Comparison of ENCODE assay signal across 24 cellular contexts in genomic region chr17:77844681-77845080, GRCh38.
DNase-seq lines count a peak whose midpoint lies in the region; ATAC-seq and TF ChIP-seq lines count a peak whose summit lies in the region.
"Had no signal": no experiment of that assay in that cellular context is flagged by ENCODE, and none has a peak within 500 bp of the region (broad histone marks: within the 10 kb centered on the region; RNA-seq: fewer than 3 reads in every experiment).

No MANE protein-coding gene starts in this region.

- H3K4me1 ChIP-seq in BLaER1 treated with 17β-estradiol and CSF1 and Interleukin-3, amounts not matched to agents 10 nM and 100 nM = peaks cover 38 to 85% (median 79%) of the 10 kb centered on the region in 10 experiments
- H3K4me1 ChIP-seq: HAP-1 had no signal

- peaks cover 55% of the 10 kb centered on the region for H3K4me1 Mint-ChIP-seq in activated CD4-positive, alpha-beta T cell treated with anti-CD3 and anti-CD28 coated beads, Interleukin-2, amount 10 ng/mL, durations not matched to agents 7 days and 5 days
- H3K4me1 Mint-ChIP-seq in chondrocyte (ENCODE audit: low read depth) = peaks cover 34% of the 10 kb centered on the region
- peaks cover 25 to 61% (median 42%) of the 10 kb centered on the region in 4 donors for H3K4me1 Mint-ChIP-seq in naive thymus-derived CD8-positive, alpha-beta T cell

- H3K27me3 Mint-ChIP-seq in activated CD4-positive, alpha-beta T cell treated with anti-CD3 and anti-CD28 coated beads, Interleukin-2, amount 10 ng/mL, durations not matched to agents 7 days and 5 days = peaks cover 3% of the 10 kb centered on the region
- no peaks in the 10 kb centered on the region for H3K27me3 Mint-ChIP-seq in chondrocyte (ENCODE audit: low read depth)
- no peaks in the 10 kb centered on the region for H3K27me3 Mint-ChIP-seq in naive thymus-derived CD8-positive, alpha-beta T cell

- no peaks in the 10 kb centered on the region for H3K9me3 Mint-ChIP-seq in activated CD4-positive, alpha-beta T cell treated with anti-CD3 and anti-CD28 coated beads, Interleukin-2, amount 10 ng/mL, durations not matched to agents 7 days and 5 days
- no peaks in the 10 kb centered on the region for H3K9me3 Mint-ChIP-seq in chondrocyte (ENCODE audit: low read depth)
- no peaks in the 10 kb centered on the region for H3K9me3 Mint-ChIP-seq in naive thymus-derived CD8-positive, alpha-beta T cell
- H3K9me3 Mint-ChIP-seq: memory B cell, type B pancreatic cell had no signal

- H4K20me1 ChIP-seq in BLaER1 treated with 17β-estradiol and CSF1 and Interleukin-3, amounts not matched to agents 10 nM and 100 nM = peaks cover 0 to 63% (median 10%) of the 10 kb centered on the region in 11 experiments; a peak in 13 of 22 replicates

- H3K27ac Mint-ChIP-seq in activated CD4-positive, alpha-beta T cell treated with anti-CD3 and anti-CD28 coated beads, Interleukin-2, amount 10 ng/mL, durations not matched to agents 7 days and 5 days = peak overlapping the region; percentile 62
- H3K27ac Mint-ChIP-seq in chondrocyte (ENCODE audit: unreplicated experiment) = no peak overlapping the region
- H3K27ac Mint-ChIP-seq in naive thymus-derived CD8-positive, alpha-beta T cell = peak overlapping the region in 6 of 10 donors; percentile 10 to 90 (median 58)
- H3K27ac Mint-ChIP-seq: memory B cell, type B pancreatic cell had no signal

- no peak overlapping the region for H3K27ac ChIP-seq in BLaER1 treated with 17β-estradiol and CSF1 and Interleukin-3, amounts not matched to agents 10 nM and 100 nM
- H3K27ac ChIP-seq: coronary artery, HL-60, WERI-Rb-1 had no signal

- no peak for DNase-seq in activated CD4-positive, alpha-beta T cell treated with anti-CD3 and anti-CD28 coated beads, Interleukin-2, amount 10 ng/mL, durations not matched to agents 7 days and 5 days
- no peak for DNase-seq in activated CD4-positive, alpha-beta T cell treated with anti-CD3 and anti-CD28 coated beads for 48 hours
- DNase-seq in chondrocyte (ENCODE audit: low spot score) (peak; percentile 74), NCI-H2227 (lab: John Stamatoyannopoulos, UW; ENCODE audit: unreplicated experiment) (no peak), D341Med (ENCODE audit: low spot score) (no peak)
- no peak for DNase-seq in naive thymus-derived CD8-positive, alpha-beta T cell
- DNase-seq: activated effector memory CD4-positive, alpha-beta T cell treated with anti-CD3 and anti-CD28 coated beads, Interleukin-2, amount 50 U/mL, for 16 hours; AML-193; amniotic stem cell; Calu3; NCI-H1092 treated with DMSO at 0.1 percent for 48 hours; NCI-H187 treated with DMSO at 0.1 percent for 48 hours; NCI-H748 treated with DMSO at 0.1 percent for 48 hours; occipital lobe; small intestine; stimulated activated CD4-positive, alpha-beta T cell treated with anti-CD3 and anti-CD28 coated beads, Interleukin-2, amount 100 ng/mL, for 24 hours; WERI-Rb-1 had no signal

- no peak overlapping the region for H3K4me3 ChIP-seq in BLaER1 treated with 17β-estradiol and CSF1 and Interleukin-3, amounts not matched to agents 10 nM and 100 nM
- H3K4me3 ChIP-seq: coronary artery, HAP-1 had no signal

- H3K9ac ChIP-seq in BLaER1 treated with 17β-estradiol and CSF1 and Interleukin-3, amounts not matched to agents 10 nM and 100 nM = no peak overlapping the region

- H3K9me3 ChIP-seq in BLaER1 treated with 17β-estradiol and CSF1 and Interleukin-3, amounts not matched to agents 10 nM and 100 nM (replicated peaks in 1 of 11) = no peaks in the 10 kb centered on the region
- H3K9me3 ChIP-seq: HAP-1 had no signal

- CTCF ChIA-PET in activated CD4-positive, alpha-beta T cell treated with anti-CD3 and anti-CD28 coated beads, Interleukin-2, amount 10 ng/mL, durations not matched to agents 7 days and 5 days (lab: Charles Lee) = interaction anchor here (0.9 to 1.5 kb wide), 3 partner anchors 11 to 37 kb away, joined by 3 to 6 read pairs (median 5); no protein-coding TSS in a partner anchor

- H3K4me2 ChIP-seq in BLaER1 treated with 17β-estradiol and CSF1 and Interleukin-3, amounts not matched to agents 10 nM and 100 nM = peak overlapping the region in 8 of 11 experiments; percentile 61 to 95 (median 90); a peak in 15 of 22 replicates

- no peaks in the 10 kb centered on the region for H3K36me3 ChIP-seq in BLaER1 treated with 17β-estradiol and CSF1 and Interleukin-3, amounts not matched to agents 10 nM and 100 nM
- H3K36me3 ChIP-seq: HAP-1, WERI-Rb-1 had no signal

- H3K36me3 Mint-ChIP-seq in activated CD4-positive, alpha-beta T cell treated with anti-CD3 and anti-CD28 coated beads, Interleukin-2, amount 10 ng/mL, durations not matched to agents 7 days and 5 days (ENCODE audit: low read depth) = no peaks in the 10 kb centered on the region
- H3K36me3 Mint-ChIP-seq in chondrocyte (ENCODE audit: low read depth) = no peaks in the 10 kb centered on the region
- H3K36me3 Mint-ChIP-seq in naive thymus-derived CD8-positive, alpha-beta T cell = no peaks in the 10 kb centered on the region
- H3K36me3 Mint-ChIP-seq: memory B cell, type B pancreatic cell had no signal

- no peak for ATAC-seq in naive thymus-derived CD8-positive, alpha-beta T cell
- ATAC-seq in HG02678 (IDR thresholded peaks at IDR 0.05; ENCODE audit: unreplicated experiment) = no peak

- POLR2A ChIA-PET in activated CD4-positive, alpha-beta T cell treated with anti-CD3 and anti-CD28 coated beads, Interleukin-2, amount 10 ng/mL, durations not matched to agents 7 days and 5 days (lab: Charles Lee) = no interaction called here
- POLR2A ChIA-PET in naive thymus-derived CD8-positive, alpha-beta T cell (lab: Charles Lee) = interaction anchor here (0.6 to 2.4 kb wide), 6 partner anchors 29 to 1329 kb away, joined by 3 to 24 read pairs (median 4); partner anchors contain the start of gene TNRC6C

- no peak for TF ChIP-seq CTCF in chondrocyte (IDR thresholded peaks at IDR 0.05)

- H3K27me3 ChIP-seq in BLaER1 treated with 17β-estradiol and CSF1 and Interleukin-3, amounts not matched to agents 10 nM and 100 nM = peaks cover 0 to 91% (median 0%) of the 10 kb centered on the region in 11 experiments; a peak in 10 of 22 replicates

- H3K4me3 Mint-ChIP-seq in activated CD4-positive, alpha-beta T cell treated with anti-CD3 and anti-CD28 coated beads, Interleukin-2, amount 10 ng/mL, durations not matched to agents 7 days and 5 days = no peak overlapping the region
- no peak overlapping the region for H3K4me3 Mint-ChIP-seq in chondrocyte (ENCODE audit: unreplicated experiment)
- H3K4me3 Mint-ChIP-seq in naive thymus-derived CD8-positive, alpha-beta T cell = no peak overlapping the region
- H3K4me3 Mint-ChIP-seq: memory B cell, type B pancreatic cell had no signal
